Comparison of ENCODE assay signal across 18 cellular contexts in genomic region chr11:10385696-10386095, GRCh38.
DNase-seq lines count a peak whose midpoint lies in the region; ATAC-seq and TF ChIP-seq lines count a peak whose summit lies in the region.
"Had no signal": no experiment of that assay in that cellular context is flagged by ENCODE, and none has a peak within 500 bp of the region (broad histone marks: within the 10 kb centered on the region; RNA-seq: fewer than 3 reads in every experiment).

No MANE protein-coding gene starts in this region.

- no peaks in the 10 kb centered on the region for H3K36me3 ChIP-seq in Caco-2 (ENCODE audit: control insufficient read depth, insufficient read depth, low read length)
- H3K36me3 ChIP-seq in colonic mucosa, result no peaks in the 10 kb centered on the region
- no peaks in the 10 kb centered on the region for H3K36me3 ChIP-seq in skeletal muscle tissue (ENCODE audit: control insufficient read depth in 3 of 3, insufficient read depth in 3 of 3, low read length in 3 of 3)
- no peaks in the 10 kb centered on the region for H3K36me3 ChIP-seq in BE2C
- H3K36me3 ChIP-seq: SJSA1 had no signal

- H3K9ac ChIP-seq in colonic mucosa (ENCODE audit: low read depth in 2 of 2, low read length in 2 of 2), result no peak overlapping the region
- H3K9ac ChIP-seq in skeletal muscle tissue (ENCODE audit: low read depth in 1 of 3, low read length in 3 of 3), result peak overlapping the region in 1 of 3 donors; percentile 27
- H3K9ac ChIP-seq: parathyroid adenoma had no signal

- H3K36me3 Mint-ChIP-seq in Caco-2 (ENCODE audit: insufficient read depth, unreplicated experiment), result no peaks in the 10 kb centered on the region

- H3K4me1 ChIP-seq in Caco-2 (peaks cover 49% of the 10 kb centered on the region), colonic mucosa (no peaks in the 10 kb centered on the region), skeletal muscle tissue (ENCODE audit: control insufficient read depth in 3 of 3, insufficient read depth in 3 of 3, low read length in 3 of 3) (peaks cover 14 to 24% (median 23%) of the 10 kb centered on the region in 3 donors), BE2C (no peaks in the 10 kb centered on the region)
- H3K4me1 ChIP-seq: SJSA1 had no signal

- no TSS peak for BruUV-seq in Caco-2 (replicated peaks; lab: Mats Ljungman, UMichigan)

- no peaks in the 10 kb centered on the region for H3K27me3 Mint-ChIP-seq in Caco-2 (ENCODE audit: insufficient read depth, unreplicated experiment)

- peaks cover 23% of the 10 kb centered on the region for H3K9me3 Mint-ChIP-seq in Caco-2 (ENCODE audit: unreplicated experiment)
- H3K9me3 Mint-ChIP-seq: stimulated activated naive CD8-positive, alpha-beta T cell treated with anti-CD3 and anti-CD28 coated beads, Interleukin-15, Interleukin-2, amounts not matched to agents 100 ng/mL and 50 ng/mL, for 24 hours had no signal

- CTCF ChIA-PET in Caco-2 (lab: Charles Lee), result no interaction called here

- no peak for ATAC-seq in left lobe of liver
- no peak for ATAC-seq in GM21576 (IDR thresholded peaks at IDR 0.05; ENCODE audit: unreplicated experiment)
- ATAC-seq in HG03196 (IDR thresholded peaks at IDR 0.05; ENCODE audit: unreplicated experiment), result no peak

- peaks cover 45% of the 10 kb centered on the region for H3K4me1 Mint-ChIP-seq in Caco-2 (ENCODE audit: low read depth, unreplicated experiment)

- intact Hi-C loops in Caco-2 (cut with micrococcal nuclease; ENCODE audit: unreplicated experiment) (no loop called here), colonic mucosa (cut with DNase I) (no loop called here)

- no peaks in the 10 kb centered on the region for H3K9me3 ChIP-seq in Caco-2
- no peaks in the 10 kb centered on the region for H3K9me3 ChIP-seq in colonic mucosa
- H3K9me3 ChIP-seq in skeletal muscle tissue (ENCODE audit: control insufficient read depth in 3 of 3, low read length in 3 of 3), result no peaks in the 10 kb centered on the region
- no peaks in the 10 kb centered on the region for H3K9me3 ChIP-seq in BE2C
- H3K9me3 ChIP-seq: SJSA1 had no signal

- H3K4me3 Mint-ChIP-seq in Caco-2 (ENCODE audit: unreplicated experiment), result no peak overlapping the region
- H3K4me3 Mint-ChIP-seq: stimulated activated naive CD8-positive, alpha-beta T cell treated with anti-CD3 and anti-CD28 coated beads, Interleukin-15, Interleukin-2, amounts not matched to agents 100 ng/mL and 50 ng/mL, for 24 hours had no signal

- H3K27me3 ChIP-seq in Caco-2 (replicated peaks; ENCODE audit: control insufficient read depth, insufficient read depth, low read length) (no peaks in the 10 kb centered on the region), colonic mucosa (no peaks in the 10 kb centered on the region), skeletal muscle tissue (ENCODE audit: control insufficient read depth in 3 of 3, insufficient read depth in 3 of 3, low read length in 3 of 3) (no peaks in the 10 kb centered on the region), BE2C (no peaks in the 10 kb centered on the region)
- H3K27me3 ChIP-seq: hepatocyte, SJSA1 had no signal

- H3K4me3 ChIP-seq in Caco-2 (ENCODE audit: low read depth, low read length), result no peak overlapping the region
- no peak overlapping the region for H3K4me3 ChIP-seq in colonic mucosa
- no peak overlapping the region for H3K4me3 ChIP-seq in skeletal muscle tissue (ENCODE audit: low read length in 3 of 3)
- H3K4me3 ChIP-seq in BE2C (ENCODE audit: low read depth, low read length), result no peak overlapping the region
- H3K4me3 ChIP-seq: hepatocyte, SJSA1 had no signal

- no peak overlapping the region for H3K27ac ChIP-seq in colonic mucosa
- H3K27ac ChIP-seq in skeletal muscle tissue (ENCODE audit: low read depth, low read length), result peak overlapping the region; percentile 39
- H3K27ac ChIP-seq: hepatocyte, parathyroid adenoma, SJSA1 had no signal

- TF ChIP-seq CTCF in Caco-2 (IDR thresholded peaks at IDR 0.05; ENCODE audit: insufficient read depth in 1 of 2, low read depth in 1 of 2, low read length in 1 of 2, severe bottlenecking in 1 of 2, unreplicated experiment in 1 of 2) (no peak), colonic mucosa (IDR thresholded peaks at IDR 0.05) (no peak), BE2C (IDR thresholded peaks at IDR 0.05; ENCODE audit: low read depth, low read length) (no peak)

- POLR2A ChIA-PET in Caco-2 (lab: Charles Lee), result no interaction called here

- DNase-seq in Caco-2 (no peak), colonic mucosa (peak; percentile 35), left lobe of liver (ENCODE audit: low spot score) (peak; percentile 27), Kasumi-1 (lab: John Stamatoyannopoulos, UW) (no peak), BE2C (no peak)
- DNase-seq: activated CD4-positive, alpha-beta T cell treated with anti-CD3 and anti-CD28 coated beads for 4 hours; activated naive CD4-positive, alpha-beta T cell treated with anti-CD3 and anti-CD28 coated beads, Interleukin-2, amount 50 U/mL, for 16 hours; erythroblast; NCI-H1930; NCI-H524; T1000 had no signal

- H3K27ac Mint-ChIP-seq in Caco-2 (ENCODE audit: unreplicated experiment), result peak overlapping the region; percentile 71
- H3K27ac Mint-ChIP-seq: stimulated activated naive CD8-positive, alpha-beta T cell treated with anti-CD3 and anti-CD28 coated beads, Interleukin-15, Interleukin-2, amounts not matched to agents 100 ng/mL and 50 ng/mL, for 24 hours had no signal

Comparison
In these comparisons a context has a peak if more than half of its experiments do, and no peak if none do; other contexts are left out.
1. DNase-seq: peak in colonic mucosa (single experiment) and left lobe of liver (single experiment); none in Caco-2 (0 of 2), Kasumi-1 (0 of 2) and BE2C (single experiment).